In genomic region chr1:151072224-151072623, GRCh38 we compare ENCODE assay signal across 12 cellular contexts. TPM values are rescaled to one million over a fixed set of nuclear protein-coding genes. Genes with fewer than 3 reads are reported as not detected.
DNase-seq lines count a peak whose midpoint lies in the region; ATAC-seq, FAIRE-seq and TF ChIP-seq lines count a peak whose summit lies in the region.
"Had no signal": no experiment of that assay in that cellular context is flagged by ENCODE, and none has a peak within 500 bp of the region (broad histone marks: within the 10 kb centered on the region; RNA-seq: fewer than 3 reads in every experiment).

No MANE protein-coding gene starts in this region.

- intact Hi-C loops in activated T-helper 1 cell treated with anti-CD3 and anti-CD28 coated beads, Interleukin-12 subunit alpha, Interleukin-12 subunit beta, Interleukin-2, Interleukin-4 antibody, amounts not matched to agents 30 ng/mL and 10 ng/mL and 1 ng/mL, durations not matched to agents 14 hours and 24 hours and 36 hours (cut with micrococcal nuclease), result no loop called here

- H3K4me1 Mint-ChIP-seq in activated T-helper 1 cell treated with anti-CD3 and anti-CD28 coated beads, Interleukin-12 subunit alpha, Interleukin-12 subunit beta, Interleukin-2, Interleukin-4 antibody, amounts not matched to agents 30 ng/mL and 10 ng/mL and 1 ng/mL, durations not matched to agents 14 hours and 24 hours and 36 hours (ENCODE audit: low read depth), result peaks cover 17% of the 10 kb centered on the region

- no peak for ATAC-seq in HG03159 (IDR thresholded peaks at IDR 0.05; ENCODE audit: unreplicated experiment)

- H3K4me2 ChIP-seq in mesendoderm (ENCODE audit: low read length), result no peak overlapping the region

- H2AK5ac ChIP-seq in mesendoderm (ENCODE audit: low read length), result no peak overlapping the region

- no peak overlapping the region for H3K18ac ChIP-seq in mesendoderm (ENCODE audit: low read length)

- H3K27ac ChIP-seq in ACC112 (ENCODE audit: low read depth, low read length) (peak overlapping the region; percentile 97; the same call in 1 of the 2 replicates), mesendoderm (ENCODE audit: low read depth, low read length) (no peak overlapping the region)

- H3K56ac ChIP-seq in mesendoderm (ENCODE audit: low read length), result no peak overlapping the region

- peak overlapping the region; percentile 100 for H3K27ac Mint-ChIP-seq in activated T-helper 1 cell treated with anti-CD3 and anti-CD28 coated beads, Interleukin-12 subunit alpha, Interleukin-12 subunit beta, Interleukin-2, Interleukin-4 antibody, amounts not matched to agents 30 ng/mL and 10 ng/mL and 1 ng/mL, durations not matched to agents 14 hours and 24 hours and 36 hours

- no peak overlapping the region for H2AFZ ChIP-seq in ACC112 (ENCODE audit: low read length, unreplicated experiment)

- no peak for DNase-seq in D721Med (ENCODE audit: insufficient read length, low spot score)
- DNase-seq in activated T-helper 1 cell treated with anti-CD3 and anti-CD28 coated beads, Interleukin-12 subunit alpha, Interleukin-12 subunit beta, Interleukin-2, Interleukin-4 antibody, amounts not matched to agents 30 ng/mL and 10 ng/mL and 1 ng/mL, durations not matched to agents 14 hours and 24 hours and 36 hours (ENCODE audit: low spot score), result no peak
- no peak for DNase-seq in mesendoderm
- DNase-seq in germinal center (ENCODE audit: low spot score), result no peak
- no peak for DNase-seq in SW480 (ENCODE audit: low spot score)
- no peak for DNase-seq in NCI-H446 (lab: John Stamatoyannopoulos, UW)
- DNase-seq: effector memory CD4-positive, alpha-beta T cell; NK-92 treated with Interleukin-12 subunit alpha and Interleukin-12 subunit beta, amount 100 ng/mL, for 24 hours; T1000 had no signal

- H3K27me3 Mint-ChIP-seq in activated T-helper 1 cell treated with anti-CD3 and anti-CD28 coated beads, Interleukin-12 subunit alpha, Interleukin-12 subunit beta, Interleukin-2, Interleukin-4 antibody, amounts not matched to agents 30 ng/mL and 10 ng/mL and 1 ng/mL, durations not matched to agents 14 hours and 24 hours and 36 hours (ENCODE audit: insufficient read depth), result no peaks in the 10 kb centered on the region

- H3K9ac ChIP-seq in mesendoderm (ENCODE audit: low read length), result no peak overlapping the region

- peaks cover 14% of the 10 kb centered on the region for H3K36me3 Mint-ChIP-seq in activated T-helper 1 cell treated with anti-CD3 and anti-CD28 coated beads, Interleukin-12 subunit alpha, Interleukin-12 subunit beta, Interleukin-2, Interleukin-4 antibody, amounts not matched to agents 30 ng/mL and 10 ng/mL and 1 ng/mL, durations not matched to agents 14 hours and 24 hours and 36 hours (ENCODE audit: low read depth)

- H3K9me3 Mint-ChIP-seq in activated T-helper 1 cell treated with anti-CD3 and anti-CD28 coated beads, Interleukin-12 subunit alpha, Interleukin-12 subunit beta, Interleukin-2, Interleukin-4 antibody, amounts not matched to agents 30 ng/mL and 10 ng/mL and 1 ng/mL, durations not matched to agents 14 hours and 24 hours and 36 hours, result no peaks in the 10 kb centered on the region

- no peak overlapping the region for H3K23ac ChIP-seq in mesendoderm (ENCODE audit: low read length)

- H3K36me3 ChIP-seq in ACC112 (ENCODE audit: insufficient read depth, low read length) (peaks cover 3% of the 10 kb centered on the region; the same call in 1 of the 2 replicates), mesendoderm (ENCODE audit: control insufficient read depth, insufficient read depth, low read length) (peaks cover 1% of the 10 kb centered on the region)
- H3K36me3 ChIP-seq: upper lobe of left lung had no signal

- H3K4me1 ChIP-seq in ACC112 (ENCODE audit: control insufficient read depth, insufficient read depth, low read length, unreplicated experiment) (peaks cover 24% of the 10 kb centered on the region), mesendoderm (ENCODE audit: control insufficient read depth, low read depth, low read length) (no peaks in the 10 kb centered on the region)

- H3K79me1 ChIP-seq in mesendoderm (ENCODE audit: low read length), result peaks cover 1% of the 10 kb centered on the region

- FAIRE-seq in D721Med (lab: Jason Lieb, UNC), result no peak

- no CpG with 5 or more reads among the region's 13 CpGs for WGBS in mesendoderm (ENCODE audit: extremely low coverage, insufficient coverage, low lambda C conversion rate)

- peak; percentile 6 for TF ChIP-seq CTCF in D721Med (IDR thresholded peaks at IDR 0.05; ENCODE audit: insufficient read depth, missing control alignments)

- H3K79me2 ChIP-seq in ACC112 (ENCODE audit: control insufficient read depth, insufficient read depth, low read length, unreplicated experiment), result peaks cover 25% of the 10 kb centered on the region
- peaks cover 2% of the 10 kb centered on the region for H3K79me2 ChIP-seq in mesendoderm (ENCODE audit: control insufficient read depth, insufficient read depth, low read length)

- no peak overlapping the region for H2BK15ac ChIP-seq in mesendoderm (replicated peaks; ENCODE audit: low read depth)

- H2BK5ac ChIP-seq in mesendoderm (ENCODE audit: low read length), result no peak overlapping the region

- H3K4me3 Mint-ChIP-seq in activated T-helper 1 cell treated with anti-CD3 and anti-CD28 coated beads, Interleukin-12 subunit alpha, Interleukin-12 subunit beta, Interleukin-2, Interleukin-4 antibody, amounts not matched to agents 30 ng/mL and 10 ng/mL and 1 ng/mL, durations not matched to agents 14 hours and 24 hours and 36 hours, result peak overlapping the region; percentile 98

- no peak overlapping the region for H4K5ac ChIP-seq in mesendoderm (ENCODE audit: low read length)

- H3K4me3 ChIP-seq in ACC112 (ENCODE audit: low read depth, low read length) (peak overlapping the region; percentile 87; the same call in 1 of the 2 replicates), mesendoderm (ENCODE audit: low read length) (no peak overlapping the region)

- H3K27me3 ChIP-seq in ACC112 (ENCODE audit: insufficient read depth, low read length) (no peaks in the 10 kb centered on the region), mesendoderm (ENCODE audit: insufficient read depth, low read length, poor library complexity) (no peaks in the 10 kb centered on the region)
- H3K27me3 ChIP-seq: upper lobe of left lung had no signal

- no peak overlapping the region for H4K8ac ChIP-seq in mesendoderm (ENCODE audit: low read depth, low read length)

- H3K4ac ChIP-seq in mesendoderm (ENCODE audit: low read depth, low read length), result peak overlapping the region; percentile 6

- no peak overlapping the region for H2BK120ac ChIP-seq in mesendoderm (ENCODE audit: low read depth, low read length)

RNA-seq across cellular contexts. Expression of gene GABPB2, which starts 1.7 kb away (rescaled TPM):
- 19.4 and 21.5 TPM in 2 replicates for total RNA-seq in activated T-helper 1 cell treated with anti-CD3 and anti-CD28 coated beads, Interleukin-12 subunit alpha, Interleukin-12 subunit beta, Interleukin-2, Interleukin-4 antibody, amounts not matched to agents 30 ng/mL and 10 ng/mL and 1 ng/mL, durations not matched to agents 14 hours and 24 hours and 36 hours
- 2.1 TPM for polyA plus RNA-seq in mesendoderm (2013, experiment 1 of 2)
- 3.1 TPM for polyA plus RNA-seq in mesendoderm (2013, experiment 2 of 2)

RNA-seq across cellular contexts. Expression of gene MLLT11, which starts 12.0 kb away (rescaled TPM):
- total RNA-seq in activated T-helper 1 cell treated with anti-CD3 and anti-CD28 coated beads, Interleukin-12 subunit alpha, Interleukin-12 subunit beta, Interleukin-2, Interleukin-4 antibody, amounts not matched to agents 30 ng/mL and 10 ng/mL and 1 ng/mL, durations not matched to agents 14 hours and 24 hours and 36 hours, result 3.5 and 3.7 TPM in 2 replicates
- 47.4 TPM for polyA plus RNA-seq in mesendoderm (2013, experiment 1 of 2)
- polyA plus RNA-seq in mesendoderm (2013, experiment 2 of 2), result 49.3 TPM

RNA-seq across cellular contexts. Expression of gene CDC42SE1, which starts 12.8 kb away (rescaled TPM):
- total RNA-seq in activated T-helper 1 cell treated with anti-CD3 and anti-CD28 coated beads, Interleukin-12 subunit alpha, Interleukin-12 subunit beta, Interleukin-2, Interleukin-4 antibody, amounts not matched to agents 30 ng/mL and 10 ng/mL and 1 ng/mL, durations not matched to agents 14 hours and 24 hours and 36 hours, result 216 and 219 TPM in 2 replicates
- polyA plus RNA-seq in mesendoderm (2013, experiment 1 of 2), result 61.2 TPM
- polyA plus RNA-seq in mesendoderm (2013, experiment 2 of 2), result 61.4 TPM

RNA-seq across cellular contexts. Expression of gene C1orf56, which starts 24.7 kb away (rescaled TPM):
- 1.6 and 1.7 TPM in 2 replicates for total RNA-seq in activated T-helper 1 cell treated with anti-CD3 and anti-CD28 coated beads, Interleukin-12 subunit alpha, Interleukin-12 subunit beta, Interleukin-2, Interleukin-4 antibody, amounts not matched to agents 30 ng/mL and 10 ng/mL and 1 ng/mL, durations not matched to agents 14 hours and 24 hours and 36 hours
- polyA plus RNA-seq in mesendoderm (2013, experiment 1 of 2), result 1.7 TPM
- polyA plus RNA-seq in mesendoderm (2013, experiment 2 of 2), result 1.7 TPM

RNA-seq across cellular contexts. Expression of gene BNIPL, which starts 35.8 kb away (rescaled TPM):
- 0.70 and 0.73 TPM in 2 replicates for total RNA-seq in activated T-helper 1 cell treated with anti-CD3 and anti-CD28 coated beads, Interleukin-12 subunit alpha, Interleukin-12 subunit beta, Interleukin-2, Interleukin-4 antibody, amounts not matched to agents 30 ng/mL and 10 ng/mL and 1 ng/mL, durations not matched to agents 14 hours and 24 hours and 36 hours
- 2.2 TPM for polyA plus RNA-seq in mesendoderm (2013, experiment 1 of 2)
- 2.0 TPM for polyA plus RNA-seq in mesendoderm (2013, experiment 2 of 2)
